Comparison of ENCODE assay signal across 2 cellular contexts in the genomic region with DNA sequence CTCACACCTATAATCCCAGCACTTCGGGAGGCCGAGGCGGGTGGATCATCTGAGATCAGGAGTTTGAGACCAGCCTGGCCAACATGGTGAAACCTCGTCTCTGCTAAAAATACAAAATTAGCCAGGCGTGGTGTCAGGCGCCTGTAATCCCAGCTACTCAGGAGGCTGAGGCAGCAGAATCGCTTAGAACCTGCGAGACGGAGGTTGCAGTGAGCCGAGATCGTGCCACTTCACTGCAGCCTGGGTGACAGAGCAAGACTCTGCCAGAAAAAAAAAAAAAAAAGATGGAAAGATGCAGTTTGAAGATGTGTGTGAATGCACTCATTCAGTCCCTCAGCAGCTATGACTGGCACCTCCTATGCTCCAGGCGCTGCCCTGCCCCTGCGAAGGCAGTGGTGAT. TPM values are rescaled to one million over a fixed set of nuclear protein-coding genes. Genes with fewer than 3 reads are reported as not detected.
"Had no signal": no experiment of that assay in that cellular context is flagged by ENCODE, and none has a peak within 500 bp of the region (broad histone marks: within the 10 kb centered on the region; RNA-seq: fewer than 3 reads in every experiment).

No MANE protein-coding gene starts in this region.

RNA-seq across cellular contexts. Expression of a gene that starts 41.3 kb away (rescaled TPM):
- total RNA-seq: GM23248, HFFc6 had no signal
- polyA plus RNA-seq: GM23248 had no signal
